In genomic region chr7:115851291-115851690, GRCh38 we compare ENCODE assay signal across 8 cellular contexts.
DNase-seq lines count a peak whose midpoint lies in the region; ATAC-seq and TF ChIP-seq lines count a peak whose summit lies in the region.

No MANE protein-coding gene starts in this region.

- no peaks in the 10 kb centered on the region for H3K79me2 ChIP-seq in neural cell (replicated peaks; ENCODE audit: insufficient read depth, low read length)

- TF ChIP-seq CTCF in left ventricle myocardium inferior (IDR thresholded peaks at IDR 0.05; ENCODE audit: borderline replicate concordance) (peak; percentile 36), astrocyte of the spinal cord (IDR thresholded peaks at IDR 0.05; ENCODE audit: low read depth, low read length) (no peak), neural cell (IDR thresholded peaks at IDR 0.05; ENCODE audit: poor library complexity, severe bottlenecking) (peak; percentile 43), coronary artery (IDR thresholded peaks at IDR 0.05) (no peak)

- H3K9ac ChIP-seq in neural cell (ENCODE audit: low read length), result no peak overlapping the region

- H3K4me2 ChIP-seq in neural cell (ENCODE audit: low read length), result no peak overlapping the region

- TF ChIP-seq EP300 in neural cell (conservative IDR thresholded peaks at IDR 0.05; ENCODE audit: poor library complexity, severe bottlenecking), result no peak

- ATAC-seq in left ventricle myocardium superior, result no peak

- H4K20me1 ChIP-seq in neural cell (ENCODE audit: insufficient read depth), result no peaks in the 10 kb centered on the region

- no peak for DNase-seq in left ventricle myocardium inferior
- DNase-seq in left ventricle myocardium superior, result no peak
- peak; percentile 4 for DNase-seq in NCI-H2107 (lab: John Stamatoyannopoulos, UW)
- DNase-seq in astrocyte of the spinal cord (ENCODE audit: low read depth, low spot score), result peak; percentile 74
- no peak for DNase-seq in NK-92 (lab: John Stamatoyannopoulos, UW; ENCODE audit: unreplicated experiment)
- no peak for DNase-seq in coronary artery (ENCODE audit: low spot score)
- no peak for DNase-seq in substantia nigra (lab: John Stamatoyannopoulos, UW)

- H3K27ac ChIP-seq in left ventricle myocardium inferior (replicated peaks) (no peak overlapping the region), neural cell (ENCODE audit: low read length) (no peak overlapping the region), coronary artery (no peak overlapping the region), substantia nigra (ENCODE audit: low read depth, low read length, poor library complexity, severe bottlenecking) (no peak overlapping the region)

- intact Hi-C loops in left ventricle myocardium inferior (cut with micrococcal nuclease) (no loop called here), left ventricle myocardium superior (cut with micrococcal nuclease) (no loop called here)

- in situ Hi-C loops in astrocyte of the spinal cord (cut with HindIII; ENCODE audit: low sequenced_read_pairs), result no loop called here

- H3K4me1 ChIP-seq in left ventricle myocardium inferior, result no peaks in the 10 kb centered on the region

- TF ChIP-seq RAD21 in neural cell (conservative IDR thresholded peaks at IDR 0.05), result peak; percentile 60

- H3K4me3 ChIP-seq in left ventricle myocardium inferior (no peak overlapping the region), astrocyte of the spinal cord (ENCODE audit: low read depth, low read length) (no peak overlapping the region), neural cell (ENCODE audit: low read length) (no peak overlapping the region), coronary artery (no peak overlapping the region)

- H3K27me3 ChIP-seq in left ventricle myocardium inferior (ENCODE audit: low read depth) (peaks cover 4% of the 10 kb centered on the region), neural cell (ENCODE audit: insufficient read depth, low read depth, low read length) (no peaks in the 10 kb centered on the region)

- H3K9me2 ChIP-seq in neural cell (ENCODE audit: insufficient read depth, low read length), result no peaks in the 10 kb centered on the region

- H3F3A ChIP-seq in neural cell (ENCODE audit: insufficient read depth, low read length, poor library complexity, severe bottlenecking), result no peaks in the 10 kb centered on the region

- H3K9me3 ChIP-seq in left ventricle myocardium inferior (replicated peaks), result no peaks in the 10 kb centered on the region
- no peaks in the 10 kb centered on the region for H3K9me3 ChIP-seq in neural cell (ENCODE audit: low read length)

- H2AFZ ChIP-seq in neural cell (ENCODE audit: low read depth, low read length), result no peak overlapping the region

- H3K36me3 ChIP-seq in left ventricle myocardium inferior, result no peaks in the 10 kb centered on the region
- H3K36me3 ChIP-seq in neural cell (ENCODE audit: insufficient read depth, low read length), result no peaks in the 10 kb centered on the region

TF ChIP-seq in neural cell, 6 proteins besides CTCF, POLR2A, EP300 and RAD21:
- TF ChIP-seq REST (IDR thresholded peaks at IDR 0.05; ENCODE audit: borderline replicate concordance) (no peak), MXI1 (conservative IDR thresholded peaks at IDR 0.05; ENCODE audit: poor library complexity, severe bottlenecking) (no peak), EZH2 (IDR thresholded peaks at IDR 0.05; ENCODE audit: borderline replicate concordance, insufficient read depth, low read length, poor library complexity, severe bottlenecking) (no peak), POLR2AphosphoS5 (IDR thresholded peaks at IDR 0.05) (no peak), SMC3 (conservative IDR thresholded peaks at IDR 0.05; ENCODE audit: poor library complexity) (peak; percentile 49), TAF1 (IDR thresholded peaks at IDR 0.05; ENCODE audit: low read depth) (no peak)

Comparison
In these comparisons a context has a peak if more than half of its experiments do, and no peak if none do; other contexts are left out.
1. DNase-seq: peak in NCI-H2107 (single experiment) and astrocyte of the spinal cord (single experiment); none in left ventricle myocardium inferior (single experiment), left ventricle myocardium superior (single experiment), NK-92 (single experiment), coronary artery (single experiment) and substantia nigra (0 of 49).
2. CTCF ChIP-seq: peak in left ventricle myocardium inferior (single experiment) and neural cell (single experiment); none in astrocyte of the spinal cord (single experiment) and coronary artery (single experiment).